In the genomic region with DNA sequence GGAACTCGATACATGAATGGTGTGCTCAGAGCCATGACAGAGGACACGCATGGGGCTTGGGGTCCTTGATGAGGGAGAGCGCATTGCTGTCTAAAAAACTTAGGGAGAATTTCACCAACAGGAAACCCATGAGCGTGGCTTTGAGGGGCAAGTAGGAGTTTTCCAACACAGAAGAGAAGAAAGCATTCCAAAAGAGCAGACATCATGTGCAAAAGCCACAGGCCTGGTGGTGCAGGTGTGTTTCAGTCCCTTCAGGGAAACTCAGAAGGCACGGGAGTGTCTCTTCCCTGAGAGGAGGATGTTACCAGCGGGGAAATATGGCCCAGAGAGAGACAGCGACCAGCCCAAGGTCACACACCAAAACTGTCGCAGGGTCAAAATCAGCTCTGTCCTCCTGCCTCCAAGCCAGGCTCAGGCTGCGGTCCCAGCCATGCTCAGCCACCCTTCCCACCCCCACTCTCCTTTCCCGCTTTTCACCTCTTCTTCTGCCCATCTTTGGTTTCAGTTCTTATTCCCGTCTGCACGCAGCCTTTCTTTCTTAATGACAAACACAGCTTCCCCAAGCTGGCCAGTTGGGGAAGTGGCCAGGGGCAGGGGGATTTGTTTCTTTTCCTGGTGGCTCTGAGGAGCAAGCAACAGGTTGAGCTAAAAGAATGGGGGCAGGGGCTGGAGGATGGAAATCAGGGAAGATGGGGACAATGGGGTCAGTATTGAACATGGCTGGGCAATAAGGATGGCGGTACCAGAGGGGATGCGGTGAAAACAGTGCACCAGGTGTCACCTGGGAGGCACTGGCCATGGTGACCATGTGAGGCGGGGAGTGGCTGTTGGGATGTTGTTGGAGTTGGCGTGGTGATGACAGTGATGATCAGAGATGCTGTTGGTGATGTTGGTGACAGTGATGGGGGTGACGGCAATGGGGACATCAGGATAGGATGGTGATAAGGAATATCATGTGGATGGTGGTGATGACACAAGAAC, we compare ENCODE assay signal across 12 cellular contexts. TPM values are rescaled to one million over a fixed set of nuclear protein-coding genes. Genes with fewer than 3 reads are reported as not detected.
DNase-seq lines count a peak whose midpoint lies in the region; ATAC-seq, FAIRE-seq and TF ChIP-seq lines count a peak whose summit lies in the region.
"Had no signal": no experiment of that assay in that cellular context is flagged by ENCODE, and none has a peak within 500 bp of the region (broad histone marks: within the 10 kb centered on the region; RNA-seq: fewer than 3 reads in every experiment).

No MANE protein-coding gene starts in this region.

- no peaks in the 10 kb centered on the region for H3K9me3 ChIP-seq in mammary epithelial cell (replicated peaks; ENCODE audit: insufficient read depth, low read length)
- H3K9me3 ChIP-seq: adrenal gland, right lobe of liver had no signal

- H3K4me1 ChIP-seq in mammary epithelial cell (ENCODE audit: insufficient read depth, low read length), result peaks cover 32% of the 10 kb centered on the region
- H3K4me1 ChIP-seq: right lobe of liver had no signal

- in situ Hi-C loops in mammary epithelial cell (cut with MboI; ENCODE audit: low sequenced_read_pairs in 2 of 2), result no loop called here

- CTCF ChIA-PET in mammary epithelial cell (lab: Charles Lee; ENCODE audit: low non-redundant PET), result no interaction called here

- dilution Hi-C loops in mammary epithelial cell (cut with HindIII; ENCODE audit: low sequenced_read_pairs), result no loop called here

- TF ChIP-seq CTCF in mammary epithelial cell (conservative IDR thresholded peaks at IDR 0.05 in 1 of 2, IDR thresholded peaks at IDR 0.05 in 1 of 2; ENCODE audit: extremely low read depth in 1 of 2, insufficient read depth in 1 of 2, low read depth in 1 of 2, low read length in 2 of 2) (no peak), osteocyte (IDR thresholded peaks at IDR 0.05) (no peak)

- H3K27ac ChIP-seq in mammary epithelial cell (ENCODE audit: insufficient read depth, low read depth, low read length), result peak overlapping the region; percentile 47

- intact Hi-C loops in mammary epithelial cell (cut with micrococcal nuclease), result no loop called here

- no peaks in the 10 kb centered on the region for H3K4me1 Mint-ChIP-seq in osteocyte (ENCODE audit: unreplicated experiment)

- DNase-seq in GM12891 (ENCODE audit: insufficient read length, low spot score), result no peak
- peak; percentile 26 for DNase-seq in NAMALWA (ENCODE audit: low spot score)
- DNase-seq in mammary epithelial cell, result no peak
- peak; percentile 64 for DNase-seq in pons (ENCODE audit: low spot score)
- DNase-seq in osteocyte (ENCODE audit: extremely low spot score, unreplicated experiment), result no peak
- DNase-seq: adrenal gland, left cardiac atrium, NCI-H2081 treated with DMSO at 0.1 percent for 48 hours, right lobe of liver had no signal

- H4K20me1 ChIP-seq in mammary epithelial cell (ENCODE audit: insufficient read depth, low read length), result no peaks in the 10 kb centered on the region

- peak overlapping the region; percentile 57 for H3K4me2 ChIP-seq in mammary epithelial cell (ENCODE audit: insufficient read depth, low read depth, low read length)

- H3K4me3 ChIP-seq in mammary epithelial cell (replicated peaks in 1 of 3; ENCODE audit: insufficient read depth in 1 of 3, low read depth in 2 of 3, low read length in 3 of 3), result no peak overlapping the region
- H3K4me3 ChIP-seq: adrenal gland, right lobe of liver had no signal

- H3K9ac ChIP-seq in mammary epithelial cell (ENCODE audit: insufficient read depth, low read length), result no peak overlapping the region

- peak overlapping the region; percentile 77 for H2AFZ ChIP-seq in mammary epithelial cell (ENCODE audit: low read depth, low read length)

- H3K4me3 Mint-ChIP-seq in osteocyte (ENCODE audit: unreplicated experiment), result no peak overlapping the region

- WGBS in mammary epithelial cell (ENCODE audit: low coverage, missing lambda C conversion rate), result 97% methylated on average over 14 of the region's 17 CpGs

- no peaks in the 10 kb centered on the region for H3K79me2 ChIP-seq in mammary epithelial cell (ENCODE audit: insufficient read depth, low read length)

- BruUV-seq in mammary epithelial cell (replicated peaks; lab: Mats Ljungman, UMichigan), result no TSS peak

- no peak overlapping the region for H3K27ac Mint-ChIP-seq in osteocyte (ENCODE audit: unreplicated experiment)

- H3K27me3 ChIP-seq in mammary epithelial cell (ENCODE audit: insufficient read depth, low read length), result no peaks in the 10 kb centered on the region
- H3K27me3 ChIP-seq: adrenal gland, right lobe of liver had no signal

- FAIRE-seq in GM12891 (lab: Jason Lieb, UNC), result peak; percentile 93

- no peaks in the 10 kb centered on the region for H3K36me3 Mint-ChIP-seq in osteocyte (ENCODE audit: unreplicated experiment)

- no peaks in the 10 kb centered on the region for H3K36me3 ChIP-seq in mammary epithelial cell (ENCODE audit: insufficient read depth, low read length)
- H3K36me3 ChIP-seq: adrenal gland, right lobe of liver had no signal

- TF ChIP-seq POLR2A in GM12891 (IDR thresholded peaks at IDR 0.05; ENCODE audit: low read depth, low read length), result peak; percentile 63

- no peaks in the 10 kb centered on the region for H3K9me3 Mint-ChIP-seq in osteocyte (ENCODE audit: unreplicated experiment)

- peaks cover 5% of the 10 kb centered on the region for H3K27me3 Mint-ChIP-seq in osteocyte (ENCODE audit: unreplicated experiment)

- no peak for ATAC-seq in GM21360 (IDR thresholded peaks at IDR 0.05; ENCODE audit: unreplicated experiment)
- ATAC-seq in HG02571 (IDR thresholded peaks at IDR 0.05; ENCODE audit: unreplicated experiment), result no peak
- ATAC-seq: left cardiac atrium had no signal

TF ChIP-seq in GM12891, 5 proteins besides CTCF, POLR2A, EP300 and RAD21:
- peak; percentile 74 for TF ChIP-seq POLR2AphosphoS5 (IDR thresholded peaks at IDR 0.05; ENCODE audit: low read depth, low read length)
- no peak for TF ChIP-seq PAX5 (IDR thresholded peaks at IDR 0.05; ENCODE audit: insufficient read depth, low read length, severe bottlenecking)
- TF ChIP-seq SPI1 (IDR thresholded peaks at IDR 0.05; ENCODE audit: low read depth, low read length), result peak; percentile 68
- TF ChIP-seq TAF1 (IDR thresholded peaks at IDR 0.05; ENCODE audit: low read depth, low read length), result no peak; the same call in 1 of the 2 replicates
- TF ChIP-seq POU2F2 (IDR thresholded peaks at IDR 0.05; ENCODE audit: low read depth, low read length), result peak; percentile 53; the same call in 1 of the 2 replicates
TF ChIP-seq in GM12891: peak in this region for 3.

RNA-seq across cellular contexts. Expression of a gene that starts 10.3 kb away (rescaled TPM):
- polyA plus RNA-seq in GM12891 (2012; ENCODE audit: low read depth, missing spikeins), result 479 TPM
- 1 to 10 TPM in 1 of 2 donors, not detected in 1; 1.7 TPM for total RNA-seq in mammary epithelial cell
- 1.8 TPM for polyA plus RNA-seq in mammary epithelial cell
- 0.62 TPM for polyA minus RNA-seq in mammary epithelial cell
- total RNA-seq in osteocyte, result not detected in 2 replicates
- total RNA-seq: G401 had no signal

RNA-seq across cellular contexts. Expression of a gene that starts 23.9 kb away (rescaled TPM):
- polyA plus RNA-seq in GM12891 (2012; ENCODE audit: low read depth, missing spikeins), result 0.65 TPM
- total RNA-seq in mammary epithelial cell (not detected), osteocyte (0.39 and 0.99 TPM in 2 replicates)
- polyA plus RNA-seq in mammary epithelial cell, result 0.05 TPM
- polyA minus RNA-seq in mammary epithelial cell, result not detected
- total RNA-seq: left cardiac atrium, right lobe of liver had no signal

Comparison
In these comparisons a context has a peak if more than half of its experiments do, and no peak if none do; other contexts are left out.
1. DNase-seq: peak in NAMALWA (single experiment) and pons (single experiment); none in GM12891 (single experiment), mammary epithelial cell (single experiment) and osteocyte (single experiment).